In genomic region chr16:56734429-56734828, GRCh38 we compare ENCODE assay signal across 19 cellular contexts. TPM values are rescaled to one million over a fixed set of nuclear protein-coding genes. Genes with fewer than 3 reads are reported as not detected.
DNase-seq lines count a peak whose midpoint lies in the region; ATAC-seq and TF ChIP-seq lines count a peak whose summit lies in the region.
"Had no signal": no experiment of that assay in that cellular context is flagged by ENCODE, and none has a peak within 500 bp of the region (broad histone marks: within the 10 kb centered on the region; RNA-seq: fewer than 3 reads in every experiment).

No MANE protein-coding gene starts in this region.

- H3K4me3 ChIP-seq in neutrophil (ENCODE audit: low read depth in 1 of 2, low read length in 1 of 2) (no peak overlapping the region), HAP-1 (no peak overlapping the region)
- H3K4me3 ChIP-seq: SK-N-MC had no signal

- peak; percentile 76 for DNase-seq in ELR (ENCODE audit: low read depth)
- DNase-seq in HT1080 (ENCODE audit: low read depth), result peak; percentile 54
- peak; percentile 21 for DNase-seq in UCSD-AML1 (lab: John Stamatoyannopoulos, UW; ENCODE audit: unreplicated experiment)
- DNase-seq in CD4-positive, alpha-beta T cell, result no peak
- DNase-seq in germinal center (ENCODE audit: low spot score), result no peak
- no peak for DNase-seq in D341Med (ENCODE audit: low spot score)
- no peak for DNase-seq in HAP-1 (ENCODE audit: low spot score in 2 of 2)
- DNase-seq: DMS 273 treated with DMSO at 0.1 percent for 48 hours, H9, NCI-H1048, NCI-H1436, NCI-H2029, NCI-H2171, NCI-H446, NCI-H69 had no signal

- POLR2A ChIA-PET in CD4-positive, alpha-beta T cell (lab: Charles Lee), result no interaction called here

- no peak overlapping the region for H3K4me3 Mint-ChIP-seq in CD4-positive, alpha-beta T cell
- H3K4me3 Mint-ChIP-seq: CD14-positive monocyte, H9 had no signal

- TF ChIP-seq CTCF in neutrophil (IDR thresholded peaks at IDR 0.05), result no peak
- no peak for TF ChIP-seq CTCF in CD4-positive, alpha-beta T cell (IDR thresholded peaks at IDR 0.05)

- H3K27ac ChIP-seq in neutrophil, result peak overlapping the region; percentile 88
- H3K27ac ChIP-seq in CD4-positive, alpha-beta T cell (ENCODE audit: low read depth, low read length), result no peak overlapping the region
- H3K27ac ChIP-seq: SK-N-MC had no signal

- in situ Hi-C loops in HAP-1 (cut with MboI; ENCODE audit: low sequenced_read_pairs), result no loop called here

- H3K9me3 ChIP-seq in neutrophil (no peaks in the 10 kb centered on the region), HAP-1 (no peaks in the 10 kb centered on the region)
- H3K9me3 ChIP-seq in CD4-positive, alpha-beta T cell (ENCODE audit: control insufficient read depth, low read length), result no peaks in the 10 kb centered on the region

- H3K4me1 ChIP-seq in neutrophil (ENCODE audit: control insufficient read depth in 1 of 2, insufficient read depth in 1 of 2, low read depth in 1 of 2, low read length in 1 of 2), result peaks cover 34 to 35% of the 10 kb centered on the region in 2 experiments
- H3K4me1 ChIP-seq in HAP-1, result peaks cover 7% of the 10 kb centered on the region

- CTCF ChIA-PET in CD4-positive, alpha-beta T cell (lab: Charles Lee), result no interaction called here

- H3K27ac Mint-ChIP-seq in CD4-positive, alpha-beta T cell, result no peak overlapping the region
- H3K27ac Mint-ChIP-seq: CD14-positive monocyte, H9 had no signal

- peaks cover 18% of the 10 kb centered on the region for H3K36me3 Mint-ChIP-seq in CD4-positive, alpha-beta T cell (ENCODE audit: low read depth)

- no peaks in the 10 kb centered on the region for H3K9me3 Mint-ChIP-seq in CD4-positive, alpha-beta T cell
- H3K9me3 Mint-ChIP-seq: CD14-positive monocyte had no signal

- peaks cover 33% of the 10 kb centered on the region for H3K4me1 Mint-ChIP-seq in CD4-positive, alpha-beta T cell (ENCODE audit: low read depth)

- intact Hi-C loops in CD4-positive, alpha-beta T cell (cut with DNase I, micrococcal nuclease), result loop anchor here (5.0 to 10.0 kb wide), 3 partner anchors 282 to 530 kb away; partner anchors contain the start of genes NUDT21 (in 1 of the 2), OGFOD1 (in 1 of the 2), PSME3IP1 (in 1 of the 2) and RSPRY1 (in 1 of the 2)

- H3K36me3 ChIP-seq in neutrophil, result no peaks in the 10 kb centered on the region
- H3K36me3 ChIP-seq in HAP-1 (replicated peaks), result no peaks in the 10 kb centered on the region

- H3K27me3 ChIP-seq in neutrophil (no peaks in the 10 kb centered on the region), HAP-1 (ENCODE audit: low read depth) (no peaks in the 10 kb centered on the region)
- H3K27me3 ChIP-seq in CD4-positive, alpha-beta T cell (ENCODE audit: control insufficient read depth, insufficient read depth, low read length), result no peaks in the 10 kb centered on the region

- no peak for ATAC-seq in CD4-positive, alpha-beta T cell (ENCODE audit: poor library complexity)
- ATAC-seq: Right ventricle myocardium inferior had no signal

- H3K27me3 Mint-ChIP-seq in CD4-positive, alpha-beta T cell, result no peaks in the 10 kb centered on the region

RNA-seq across cellular contexts. Expression of gene NUP93, which starts 4.5 kb away (rescaled TPM):
- 115 and 119 TPM in 2 replicates for total RNA-seq in HT1080 (2014; rRNA removed; shearing (Covaris generic))
- 51.1 and 53.6 TPM in 2 replicates for polyA plus RNA-seq in HT1080 (2015; cell fraction: cytosol; rRNA removed)
- 109 and 111 TPM in 2 replicates for polyA plus RNA-seq in HT1080 (2015; cell fraction: nucleus; rRNA removed)
- total RNA-seq in CD4-positive, alpha-beta T cell, result 10 to 100 TPM; 45.6 to 47.2 TPM

RNA-seq across cellular contexts. Expression of gene MT1X, which starts 52.2 kb away (rescaled TPM):
- total RNA-seq in HT1080 (2014; rRNA removed; shearing (Covaris generic)), result 100 and 148 TPM in 2 replicates
- 54.2 and 278 TPM in 2 replicates for polyA plus RNA-seq in HT1080 (2015; cell fraction: cytosol; rRNA removed)
- 72.6 and 86.9 TPM in 2 replicates for polyA plus RNA-seq in HT1080 (2015; cell fraction: nucleus; rRNA removed)
- 10 to 100 TPM; 10.9 to 14.1 TPM for total RNA-seq in CD4-positive, alpha-beta T cell

Comparison
In these comparisons a context has a peak if more than half of its experiments do, and no peak if none do; other contexts are left out.
1. DNase-seq: peak in ELR (single experiment), HT1080 (single experiment) and UCSD-AML1 (single experiment); none in CD4-positive, alpha-beta T cell (0 of 10), germinal center (single experiment), D341Med (single experiment) and HAP-1 (0 of 2).